11 cellular contexts compared by ENCODE assay signal in the genomic region with DNA sequence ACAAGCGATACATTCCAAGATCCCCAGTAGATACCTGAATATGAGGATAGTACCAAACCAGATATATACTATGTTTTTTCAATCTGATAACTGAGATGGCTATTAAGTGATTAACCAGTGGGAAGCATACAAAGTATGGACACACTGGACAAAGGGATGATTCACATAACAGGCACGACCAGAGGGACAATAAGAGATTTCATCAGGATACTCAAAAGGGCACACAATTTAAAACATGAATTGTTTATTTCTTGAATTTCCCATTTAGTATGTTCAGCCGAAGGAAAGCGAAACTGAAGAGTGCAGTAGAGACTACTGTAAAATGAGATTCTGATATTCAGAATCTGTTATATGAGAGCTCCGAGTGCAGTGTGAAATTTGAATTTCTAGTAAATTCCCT. TPM values are rescaled to one million over a fixed set of nuclear protein-coding genes. Genes with fewer than 3 reads are reported as not detected.
A peak's percentile ranks its signal among the peaks of the same experiment; 100 is the strongest.
DNase-seq lines count a peak whose midpoint lies in the region; ATAC-seq and TF ChIP-seq lines count a peak whose summit lies in the region.
"Had no signal": no experiment of that assay in that cellular context is flagged by ENCODE, and none has a peak within 500 bp of the region (broad histone marks: within the 10 kb centered on the region; RNA-seq: fewer than 3 reads in every experiment).

No MANE protein-coding gene starts in this region.

- peaks cover 100% of the 10 kb centered on the region for H3K79me2 ChIP-seq in GM23248 (ENCODE audit: insufficient read depth)

- peak overlapping the region; percentile 6 for H3K4me3 Mint-ChIP-seq in CD8-positive, alpha-beta T cell
- no peak overlapping the region for H3K4me3 Mint-ChIP-seq in T-helper 17 cell

- H3F3A ChIP-seq in GM23248 (ENCODE audit: insufficient read depth) = peaks cover 38% of the 10 kb centered on the region

- ATAC-seq in CD8-positive, alpha-beta T cell = no peak
- ATAC-seq in T-helper 17 cell (no peak), HG02840 (IDR thresholded peaks at IDR 0.05; ENCODE audit: low FRiP score, unreplicated experiment) (no peak)

- H2AFZ ChIP-seq in GM23248 = peak overlapping the region; percentile 3; the same call in 1 of the 2 replicates

- H3K36me3 Mint-ChIP-seq in CD8-positive, alpha-beta T cell = peaks cover 12% of the 10 kb centered on the region
- peaks cover 4% of the 10 kb centered on the region for H3K36me3 Mint-ChIP-seq in T-helper 17 cell (ENCODE audit: low read depth)

- peaks cover 70% of the 10 kb centered on the region for H3K4me1 Mint-ChIP-seq in CD8-positive, alpha-beta T cell (ENCODE audit: low read depth)
- H3K4me1 Mint-ChIP-seq in T-helper 17 cell = peaks cover 24% of the 10 kb centered on the region

- no peaks in the 10 kb centered on the region for H3K27me3 Mint-ChIP-seq in CD8-positive, alpha-beta T cell (ENCODE audit: low read depth)
- H3K27me3 Mint-ChIP-seq in T-helper 17 cell = no peaks in the 10 kb centered on the region

- H3K4me2 ChIP-seq in GM23248 (ENCODE audit: unreplicated experiment) = peak overlapping the region; percentile 57

- no peak overlapping the region for H3K4me3 ChIP-seq in CD8-positive, alpha-beta T cell (ENCODE audit: low read depth, low read length)
- peak overlapping the region; percentile 43 for H3K4me3 ChIP-seq in GM23248
- H3K4me3 ChIP-seq: ovary had no signal

- CTCF ChIA-PET in CD8-positive, alpha-beta T cell (lab: Charles Lee) = no interaction called here
- CTCF ChIA-PET in RWPE1 (lab: Yijun Ruan, JAX) = no interaction called here

- H3K9me2 ChIP-seq in GM23248 (ENCODE audit: insufficient read depth) = no peaks in the 10 kb centered on the region

- H3K9me3 ChIP-seq in CD8-positive, alpha-beta T cell (ENCODE audit: low read length) = no peaks in the 10 kb centered on the region
- H3K9me3 ChIP-seq in GM23248 (ENCODE audit: low read depth) (no peaks in the 10 kb centered on the region), T-helper 17 cell (ENCODE audit: control insufficient read depth, low read length, poor library complexity, severe bottlenecking) (no peaks in the 10 kb centered on the region)
- H3K9me3 ChIP-seq: ovary had no signal

- in situ Hi-C loops in GM23248 (cut with MboI) = no loop called here

- 0 out of 2 replicates have a peak overlapping the region, but pooled peaks have one; percentile 20 for H3K9ac ChIP-seq in GM23248

- H3K27ac Mint-ChIP-seq in CD8-positive, alpha-beta T cell = no peak overlapping the region
- H3K27ac Mint-ChIP-seq in T-helper 17 cell = peak overlapping the region; percentile 57

- H3K36me3 ChIP-seq in CD8-positive, alpha-beta T cell (ENCODE audit: insufficient read depth, low read length) = no peaks in the 10 kb centered on the region
- H3K36me3 ChIP-seq in GM23248 (ENCODE audit: low read depth) = no peaks in the 10 kb centered on the region
- H3K36me3 ChIP-seq: ovary had no signal

- no peak for TF ChIP-seq CTCF in CD8-positive, alpha-beta T cell (IDR thresholded peaks at IDR 0.05)
- no peak for TF ChIP-seq CTCF in RWPE1 (conservative IDR thresholded peaks at IDR 0.05; ENCODE audit: low read depth)

- H3K27me3 ChIP-seq in CD8-positive, alpha-beta T cell (ENCODE audit: insufficient read depth, low read length) = no peaks in the 10 kb centered on the region
- H3K27me3 ChIP-seq in GM23248 (replicated peaks; ENCODE audit: insufficient read depth) = no peaks in the 10 kb centered on the region
- H3K27me3 ChIP-seq: ovary had no signal

- 78 to 80% methylated on average over 5 of the region's 5 CpGs for WGBS in GM23248 (ENCODE audit: low coverage in 1 of 2, low lambda C conversion rate in 2 of 2, missing lambda C conversion rate in 2 of 2), 2 experiments

- no peak for DNase-seq in CD8-positive, alpha-beta T cell
- peak; percentile 74 for DNase-seq in GM23248
- no peak for DNase-seq in T-helper 17 cell
- DNase-seq in iris pigment epithelial cell (ENCODE audit: low read depth) = peak; percentile 49
- DNase-seq in NCI-H526 (lab: John Stamatoyannopoulos, UW) = no peak
- DNase-seq in RWPE1 (ENCODE audit: low spot score) = no peak
- DNase-seq in activated CD4-positive, alpha-beta T cell treated with anti-CD3 and anti-CD28 coated beads for 1 hour = no peak
- DNase-seq: DND-41, NCI-H2107, ovary had no signal

- no peak overlapping the region for H3K27ac ChIP-seq in CD8-positive, alpha-beta T cell (ENCODE audit: low read depth, low read length)
- H3K27ac ChIP-seq in GM23248 = peak overlapping the region; percentile 39
- no peak overlapping the region for H3K27ac ChIP-seq in RWPE1
- H3K27ac ChIP-seq: ovary had no signal

- POLR2A ChIA-PET in CD8-positive, alpha-beta T cell (lab: Charles Lee) = interaction anchor here (1.3 to 1.4 kb wide), 2 partner anchors 9 to 10 kb away, joined by 3 read pairs; no protein-coding TSS in a partner anchor
- POLR2A ChIA-PET in RWPE1 (lab: Yijun Ruan, JAX; ENCODE audit: low non-redundant PET) = no interaction called here

- H4K20me1 ChIP-seq in GM23248 (ENCODE audit: insufficient read depth) = 0 out of 2 replicates have a peak, but pooled peaks cover 3% of the 10 kb centered on the region

- no peaks in the 10 kb centered on the region for H3K9me3 Mint-ChIP-seq in CD8-positive, alpha-beta T cell

- H3K4me1 ChIP-seq in CD8-positive, alpha-beta T cell (ENCODE audit: insufficient read depth, low read length) = peaks cover 21% of the 10 kb centered on the region
- peaks cover 57% of the 10 kb centered on the region for H3K4me1 ChIP-seq in GM23248 (ENCODE audit: insufficient read depth)

- intact Hi-C loops in CD8-positive, alpha-beta T cell (cut with DNase I, micrococcal nuclease) = no loop called here

RNA-seq across cellular contexts. Expression of a gene that starts 10.6 kb away (rescaled TPM):
- total RNA-seq in CD8-positive, alpha-beta T cell = 10 to 100 TPM; 32.6 to 36.5 TPM
- total RNA-seq in GM23248 (2014; rRNA removed; shearing (Covaris generic)) = 72.6 and 117 TPM in 2 replicates
- polyA plus RNA-seq in GM23248 (2016; fragmentation: Nextera tagmentation; extraction: Ambion mirVana) = 42.4 and 43.8 TPM in 2 replicates
- total RNA-seq in T-helper 17 cell = 10 to 100 TPM; 49.8 to 55.5 TPM

Comparison
In these comparisons a context has a peak if more than half of its experiments do, and no peak if none do; other contexts are left out.
1. DNase-seq: peak in GM23248 (single experiment) and iris pigment epithelial cell (single experiment); none in CD8-positive, alpha-beta T cell (0 of 7), T-helper 17 cell (0 of 3), NCI-H526 (0 of 2), RWPE1 (single experiment) and activated CD4-positive, alpha-beta T cell treated with anti-CD3 and anti-CD28 coated beads for 1 hour (single experiment).